1 cellular context compared by ENCODE assay signal in genomic region chr7:45582136-45582742, GRCh38.
TF ChIP-seq lines count a peak whose summit lies in the region.

No MANE protein-coding gene starts in this region.

TF ChIP-seq in WTC11, 78 proteins besides CTCF, POLR2A, EP300 and RAD21 (continued from another document):
- TF ChIP-seq E2F4 (CRISPR knock-in tag; IDR thresholded peaks at IDR 0.05; ENCODE audit: borderline replicate concordance, low read depth) = no peak
- TF ChIP-seq, protein P1, sequence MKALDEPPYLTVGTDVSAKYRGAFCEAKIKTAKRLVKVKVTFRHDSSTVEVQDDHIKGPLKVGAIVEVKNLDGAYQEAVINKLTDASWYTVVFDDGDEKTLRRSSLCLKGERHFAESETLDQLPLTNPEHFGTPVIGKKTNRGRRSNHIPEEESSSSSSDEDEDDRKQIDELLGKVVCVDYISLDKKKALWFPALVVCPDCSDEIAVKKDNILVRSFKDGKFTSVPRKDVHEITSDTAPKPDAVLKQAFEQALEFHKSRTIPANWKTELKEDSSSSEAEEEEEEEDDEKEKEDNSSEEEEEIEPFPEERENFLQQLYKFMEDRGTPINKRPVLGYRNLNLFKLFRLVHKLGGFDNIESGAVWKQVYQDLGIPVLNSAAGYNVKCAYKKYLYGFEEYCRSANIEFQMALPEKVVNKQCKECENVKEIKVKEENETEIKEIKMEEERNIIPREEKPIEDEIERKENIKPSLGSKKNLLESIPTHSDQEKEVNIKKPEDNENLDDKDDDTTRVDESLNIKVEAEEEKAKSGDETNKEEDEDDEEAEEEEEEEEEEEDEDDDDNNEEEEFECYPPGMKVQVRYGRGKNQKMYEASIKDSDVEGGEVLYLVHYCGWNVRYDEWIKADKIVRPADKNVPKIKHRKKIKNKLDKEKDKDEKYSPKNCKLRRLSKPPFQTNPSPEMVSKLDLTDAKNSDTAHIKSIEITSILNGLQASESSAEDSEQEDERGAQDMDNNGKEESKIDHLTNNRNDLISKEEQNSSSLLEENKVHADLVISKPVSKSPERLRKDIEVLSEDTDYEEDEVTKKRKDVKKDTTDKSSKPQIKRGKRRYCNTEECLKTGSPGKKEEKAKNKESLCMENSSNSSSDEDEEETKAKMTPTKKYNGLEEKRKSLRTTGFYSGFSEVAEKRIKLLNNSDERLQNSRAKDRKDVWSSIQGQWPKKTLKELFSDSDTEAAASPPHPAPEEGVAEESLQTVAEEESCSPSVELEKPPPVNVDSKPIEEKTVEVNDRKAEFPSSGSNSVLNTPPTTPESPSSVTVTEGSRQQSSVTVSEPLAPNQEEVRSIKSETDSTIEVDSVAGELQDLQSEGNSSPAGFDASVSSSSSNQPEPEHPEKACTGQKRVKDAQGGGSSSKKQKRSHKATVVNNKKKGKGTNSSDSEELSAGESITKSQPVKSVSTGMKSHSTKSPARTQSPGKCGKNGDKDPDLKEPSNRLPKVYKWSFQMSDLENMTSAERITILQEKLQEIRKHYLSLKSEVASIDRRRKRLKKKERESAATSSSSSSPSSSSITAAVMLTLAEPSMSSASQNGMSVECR (CRISPR knock-in tag; IDR thresholded peaks at IDR 0.05; ENCODE audit: borderline replicate concordance) = no peak
- TF ChIP-seq, protein P2, sequence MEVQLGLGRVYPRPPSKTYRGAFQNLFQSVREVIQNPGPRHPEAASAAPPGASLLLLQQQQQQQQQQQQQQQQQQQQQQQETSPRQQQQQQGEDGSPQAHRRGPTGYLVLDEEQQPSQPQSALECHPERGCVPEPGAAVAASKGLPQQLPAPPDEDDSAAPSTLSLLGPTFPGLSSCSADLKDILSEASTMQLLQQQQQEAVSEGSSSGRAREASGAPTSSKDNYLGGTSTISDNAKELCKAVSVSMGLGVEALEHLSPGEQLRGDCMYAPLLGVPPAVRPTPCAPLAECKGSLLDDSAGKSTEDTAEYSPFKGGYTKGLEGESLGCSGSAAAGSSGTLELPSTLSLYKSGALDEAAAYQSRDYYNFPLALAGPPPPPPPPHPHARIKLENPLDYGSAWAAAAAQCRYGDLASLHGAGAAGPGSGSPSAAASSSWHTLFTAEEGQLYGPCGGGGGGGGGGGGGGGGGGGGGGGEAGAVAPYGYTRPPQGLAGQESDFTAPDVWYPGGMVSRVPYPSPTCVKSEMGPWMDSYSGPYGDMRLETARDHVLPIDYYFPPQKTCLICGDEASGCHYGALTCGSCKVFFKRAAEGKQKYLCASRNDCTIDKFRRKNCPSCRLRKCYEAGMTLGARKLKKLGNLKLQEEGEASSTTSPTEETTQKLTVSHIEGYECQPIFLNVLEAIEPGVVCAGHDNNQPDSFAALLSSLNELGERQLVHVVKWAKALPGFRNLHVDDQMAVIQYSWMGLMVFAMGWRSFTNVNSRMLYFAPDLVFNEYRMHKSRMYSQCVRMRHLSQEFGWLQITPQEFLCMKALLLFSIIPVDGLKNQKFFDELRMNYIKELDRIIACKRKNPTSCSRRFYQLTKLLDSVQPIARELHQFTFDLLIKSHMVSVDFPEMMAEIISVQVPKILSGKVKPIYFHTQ (CRISPR knock-in tag; IDR thresholded peaks at IDR 0.05) = no peak
- TF ChIP-seq, protein P3, sequence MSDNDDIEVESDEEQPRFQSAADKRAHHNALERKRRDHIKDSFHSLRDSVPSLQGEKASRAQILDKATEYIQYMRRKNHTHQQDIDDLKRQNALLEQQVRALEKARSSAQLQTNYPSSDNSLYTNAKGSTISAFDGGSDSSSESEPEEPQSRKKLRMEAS (CRISPR knock-in tag; IDR thresholded peaks at IDR 0.05) = no peak
- no peak for TF ChIP-seq FOXJ3 (CRISPR knock-in tag; IDR thresholded peaks at IDR 0.05; ENCODE audit: borderline replicate concordance)
- TF ChIP-seq ZNF512 (CRISPR knock-in tag; IDR thresholded peaks at IDR 0.05; ENCODE audit: borderline replicate concordance) = no peak
- TF ChIP-seq EMX1 (CRISPR knock-in tag; IDR thresholded peaks at IDR 0.05) = no peak
- no peak for TF ChIP-seq ESRRA (CRISPR knock-in tag; IDR thresholded peaks at IDR 0.05; ENCODE audit: borderline replicate concordance)
- no peak for TF ChIP-seq ERG (CRISPR knock-in tag; IDR thresholded peaks at IDR 0.05)
- TF ChIP-seq RELA (CRISPR knock-in tag; IDR thresholded peaks at IDR 0.05; ENCODE audit: borderline replicate concordance) = no peak
- no peak for TF ChIP-seq ZNF317 (CRISPR knock-in tag; IDR thresholded peaks at IDR 0.05; ENCODE audit: borderline replicate concordance, low read depth)
- no peak for TF ChIP-seq NFE2L1 (CRISPR knock-in tag; IDR thresholded peaks at IDR 0.05)
- TF ChIP-seq GTF2I (CRISPR knock-in tag; conservative IDR thresholded peaks at IDR 0.05) = no peak
